In the genomic region with DNA sequence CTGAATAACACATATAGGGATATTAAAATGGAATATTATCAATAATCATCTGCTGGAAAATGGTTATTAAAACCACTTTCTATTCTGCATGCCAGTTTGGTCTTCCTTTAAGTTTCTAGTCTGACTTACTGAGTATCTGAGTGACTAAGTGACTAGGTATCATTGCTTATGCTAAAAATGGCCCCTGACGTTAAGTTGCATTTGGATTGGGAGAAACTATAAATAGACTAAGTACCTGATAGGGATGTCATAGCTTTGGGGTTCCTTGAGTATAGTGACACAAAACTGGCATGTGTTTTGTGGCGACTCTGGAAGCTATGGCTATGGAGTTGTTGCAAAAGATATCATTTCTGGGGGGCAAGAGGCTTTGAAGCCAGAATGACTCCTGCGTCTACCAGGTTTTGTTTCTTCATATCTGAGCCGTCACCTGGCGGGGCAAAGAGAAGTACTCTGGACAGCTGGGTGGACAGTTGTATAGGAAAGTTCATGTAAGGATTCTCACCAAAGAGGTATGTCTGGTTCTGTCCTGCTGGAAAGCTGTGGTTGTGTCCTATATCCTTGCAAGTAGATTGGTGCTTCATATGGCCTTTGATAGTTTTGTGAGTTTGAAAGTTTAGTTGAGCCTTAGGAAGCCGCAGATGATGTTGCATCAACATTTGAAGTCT, we compare ENCODE assay signal across 1 cellular context.
TF ChIP-seq lines count a peak whose summit lies in the region.

No MANE protein-coding gene starts in this region.

TF ChIP-seq in SK-N-SH, 30 proteins besides CTCF, POLR2A, EP300 and RAD21 (continued from another document):
- TF ChIP-seq, protein P1, sequence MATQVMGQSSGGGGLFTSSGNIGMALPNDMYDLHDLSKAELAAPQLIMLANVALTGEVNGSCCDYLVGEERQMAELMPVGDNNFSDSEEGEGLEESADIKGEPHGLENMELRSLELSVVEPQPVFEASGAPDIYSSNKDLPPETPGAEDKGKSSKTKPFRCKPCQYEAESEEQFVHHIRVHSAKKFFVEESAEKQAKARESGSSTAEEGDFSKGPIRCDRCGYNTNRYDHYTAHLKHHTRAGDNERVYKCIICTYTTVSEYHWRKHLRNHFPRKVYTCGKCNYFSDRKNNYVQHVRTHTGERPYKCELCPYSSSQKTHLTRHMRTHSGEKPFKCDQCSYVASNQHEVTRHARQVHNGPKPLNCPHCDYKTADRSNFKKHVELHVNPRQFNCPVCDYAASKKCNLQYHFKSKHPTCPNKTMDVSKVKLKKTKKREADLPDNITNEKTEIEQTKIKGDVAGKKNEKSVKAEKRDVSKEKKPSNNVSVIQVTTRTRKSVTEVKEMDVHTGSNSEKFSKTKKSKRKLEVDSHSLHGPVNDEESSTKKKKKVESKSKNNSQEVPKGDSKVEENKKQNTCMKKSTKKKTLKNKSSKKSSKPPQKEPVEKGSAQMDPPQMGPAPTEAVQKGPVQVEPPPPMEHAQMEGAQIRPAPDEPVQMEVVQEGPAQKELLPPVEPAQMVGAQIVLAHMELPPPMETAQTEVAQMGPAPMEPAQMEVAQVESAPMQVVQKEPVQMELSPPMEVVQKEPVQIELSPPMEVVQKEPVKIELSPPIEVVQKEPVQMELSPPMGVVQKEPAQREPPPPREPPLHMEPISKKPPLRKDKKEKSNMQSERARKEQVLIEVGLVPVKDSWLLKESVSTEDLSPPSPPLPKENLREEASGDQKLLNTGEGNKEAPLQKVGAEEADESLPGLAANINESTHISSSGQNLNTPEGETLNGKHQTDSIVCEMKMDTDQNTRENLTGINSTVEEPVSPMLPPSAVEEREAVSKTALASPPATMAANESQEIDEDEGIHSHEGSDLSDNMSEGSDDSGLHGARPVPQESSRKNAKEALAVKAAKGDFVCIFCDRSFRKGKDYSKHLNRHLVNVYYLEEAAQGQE (IDR thresholded peaks at IDR 0.05; ENCODE audit: low read depth, low read length) = no peak
- TF ChIP-seq GABPA (IDR thresholded peaks at IDR 0.05; ENCODE audit: low read depth) = no peak
- TF ChIP-seq SIN3A (IDR thresholded peaks at IDR 0.05; ENCODE audit: borderline replicate concordance, low read depth, low read length) = no peak
- TF ChIP-seq ELF1 (IDR thresholded peaks at IDR 0.05) = no peak
- TF ChIP-seq, protein P2, sequence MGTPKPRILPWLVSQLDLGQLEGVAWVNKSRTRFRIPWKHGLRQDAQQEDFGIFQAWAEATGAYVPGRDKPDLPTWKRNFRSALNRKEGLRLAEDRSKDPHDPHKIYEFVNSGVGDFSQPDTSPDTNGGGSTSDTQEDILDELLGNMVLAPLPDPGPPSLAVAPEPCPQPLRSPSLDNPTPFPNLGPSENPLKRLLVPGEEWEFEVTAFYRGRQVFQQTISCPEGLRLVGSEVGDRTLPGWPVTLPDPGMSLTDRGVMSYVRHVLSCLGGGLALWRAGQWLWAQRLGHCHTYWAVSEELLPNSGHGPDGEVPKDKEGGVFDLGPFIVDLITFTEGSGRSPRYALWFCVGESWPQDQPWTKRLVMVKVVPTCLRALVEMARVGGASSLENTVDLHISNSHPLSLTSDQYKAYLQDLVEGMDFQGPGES (IDR thresholded peaks at IDR 0.05; ENCODE audit: low read depth, low read length) = no peak
